ENCODE assay signal across 1 cellular context in genomic region chr16:29995911-29996772, GRCh38.
TF ChIP-seq lines count a peak whose summit lies in the region.

TSS of gene INO80E (plus strand) at chr16:29996241. CDS start at chr16:29996311, 70 bp downstream.

TF ChIP-seq in K562, 482 proteins besides CTCF, POLR2A, EP300 and RAD21 (continued from another document and continues in another):
- TF ChIP-seq ARID4B (CRISPR knock-in tag; IDR thresholded peaks at IDR 0.05) (peak; percentile 80), HNRNPUL1 (IDR thresholded peaks at IDR 0.05; ENCODE audit: low read length) (no peak), GTF2A2 (tag; IDR thresholded peaks at IDR 0.05) (no peak), TEAD2 (tag; IDR thresholded peaks at IDR 0.05) (no peak), ZNF318 (IDR thresholded peaks at IDR 0.05; ENCODE audit: borderline replicate concordance in 1 of 2, low read depth in 1 of 2) (no peak), MEF2D (tag; conservative IDR thresholded peaks at IDR 0.05; ENCODE audit: low read depth) (no peak), AFF1 (IDR thresholded peaks at IDR 0.05; ENCODE audit: low read depth in 1 of 2, partially characterized antibody in 2 of 2) (peak in 1 of 2 experiments; percentile 95), GABPB2 (CRISPR knock-in tag; conservative IDR thresholded peaks at IDR 0.05) (no peak), TEAD4 (IDR thresholded peaks at IDR 0.05; ENCODE audit: low read length) (no peak), TEAD4 (CRISPR knock-in tag; IDR thresholded peaks at IDR 0.05; ENCODE audit: borderline replicate concordance) (no peak), U2AF1 (optimal IDR thresholded peaks at IDR 0.05; ENCODE audit: low read depth, low read length) (no peak), JUN (IDR thresholded peaks at IDR 0.05; ENCODE audit: borderline replicate concordance, low read depth, low read length) (peak; percentile 54; the same call in 1 of the 2 replicates), JUN (CRISPR knock-in tag; IDR thresholded peaks at IDR 0.05; ENCODE audit: borderline replicate concordance) (peak; percentile 84; the same call in 1 of the 2 replicates), ARID1B (IDR thresholded peaks at IDR 0.05) (no peak), HMGN3 (IDR thresholded peaks at IDR 0.05; ENCODE audit: borderline replicate concordance, extremely low read depth, insufficient read length, low read depth, low read length) (peak; percentile 82), CBX5 (IDR thresholded peaks at IDR 0.05; ENCODE audit: borderline replicate concordance, low read depth) (no peak), CHD7 (IDR thresholded peaks at IDR 0.05; ENCODE audit: low read depth, low read length) (no peak), HNRNPL (IDR thresholded peaks at IDR 0.05; ENCODE audit: low read depth, low read length) (no peak), ZNF134 (CRISPR knock-in tag; conservative IDR thresholded peaks at IDR 0.05) (no peak; the same call in 1 of the 2 replicates), NRF1 (conservative IDR thresholded peaks at IDR 0.05 in 1 of 2, IDR thresholded peaks at IDR 0.05 in 1 of 2) (no peak), MIER1 (IDR thresholded peaks at IDR 0.05; ENCODE audit: low read depth) (no peak)
